ENCODE assay signal across 27 cellular contexts in genomic region chr5:110544603-110545002, GRCh38.
"Had no signal": no experiment of that assay in that cellular context is flagged by ENCODE, and none has a peak within 500 bp of the region (broad histone marks: within the 10 kb centered on the region; RNA-seq: fewer than 3 reads in every experiment).

No MANE protein-coding gene starts in this region.

- H3K36me3 ChIP-seq: adrenal gland, ascending aorta, MG63, Peyer's patch had no signal

- H3K27me3 ChIP-seq: adrenal gland, ascending aorta, body of pancreas, Peyer's patch had no signal

- H3K27ac ChIP-seq: adrenal gland, ascending aorta, body of pancreas, Peyer's patch had no signal

- H3K4me3 ChIP-seq: adrenal gland, ascending aorta, body of pancreas, MG63, Peyer's patch had no signal

- ATAC-seq: activated CD8-positive, alpha-beta T cell treated with anti-CD3 and anti-CD28 coated beads, Interleukin-2, amount 10 ng/mL, durations not matched to agents 7 days and 5 days; body of pancreas; T-helper 17 cell; WTC11 had no signal

- H3K9me3 ChIP-seq: adrenal gland, ascending aorta, body of pancreas, MG63, Peyer's patch had no signal

- DNase-seq: activated CD4-positive, alpha-beta T cell treated with anti-CD3 and anti-CD28 coated beads for 48 hours; activated CD4-positive, alpha-beta T cell treated with anti-CD3 and anti-CD28 coated beads, Interleukin-2, amount 50 U/mL, for 4 hours; activated CD4-positive, CD25-positive, alpha-beta regulatory T cell treated with anti-CD3 and anti-CD28 coated beads, Interleukin-2, amount 50 U/mL, for 72 hours; activated CD8-positive, alpha-beta memory T cell treated with anti-CD3 and anti-CD28 coated beads, Interleukin-2, amount 50 U/mL, for 48 hours; activated CD8-positive, alpha-beta T cell treated with anti-CD3 and anti-CD28 coated beads, Interleukin-2, amount 10 ng/mL, durations not matched to agents 7 days and 5 days; activated naive CD4-positive, alpha-beta T cell treated with anti-CD3 and anti-CD28 coated beads, Interleukin-2, amount 50 U/mL, for 16 hours; activated naive CD8-positive, alpha-beta T cell treated with anti-CD3 and anti-CD28 coated beads, Interleukin-2, amount 10 ng/mL, durations not matched to agents 7 days and 5 days; activated T-cell treated with anti-CD3 and anti-CD28 coated beads, Interleukin-2, amount 50 U/mL, for 1 hour; adrenal gland; body of pancreas; KG1; MG63; MV-4-11; NCI-H1092 treated with DMSO at 0.1 percent for 48 hours; NCI-H1436; NCI-H187; NCI-H2081; NCI-H510A treated with DMSO at 0.1 percent for 48 hours; NCI-H69; NK-92 treated with Interleukin-12 subunit alpha and Interleukin-12 subunit beta, amount 100 ng/mL, for 24 hours; OCI-M1; Peyer's patch; SIG-M5; T-helper 17 cell; T-helper 9 cell had no signal

- H3K4me1 ChIP-seq: adrenal gland, ascending aorta, body of pancreas, Peyer's patch had no signal
